5 cellular contexts compared by ENCODE assay signal in the genomic region with DNA sequence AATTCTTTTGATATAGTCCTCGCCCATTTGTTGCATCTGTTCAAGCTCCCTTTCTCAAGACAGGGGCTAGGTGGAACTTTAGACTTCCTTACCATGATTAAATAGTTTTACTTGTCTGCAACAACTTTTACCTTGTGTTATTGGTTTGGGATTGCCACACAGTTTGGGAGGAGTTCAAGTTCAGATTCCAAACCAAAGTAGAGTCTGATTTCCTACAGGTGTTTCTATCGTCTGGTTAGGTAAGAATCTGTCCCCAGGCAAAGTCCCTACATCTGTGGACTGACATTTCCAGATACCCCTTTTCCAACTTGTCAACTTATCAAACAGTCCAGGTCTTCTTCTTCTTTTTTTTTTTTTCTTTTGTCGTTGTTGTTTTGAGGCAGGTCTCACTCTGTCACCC.
"Had no signal": no experiment of that assay in that cellular context is flagged by ENCODE, and none has a peak within 500 bp of the region (broad histone marks: within the 10 kb centered on the region; RNA-seq: fewer than 3 reads in every experiment).

No MANE protein-coding gene starts in this region.

- H3K27ac ChIP-seq: HL-60 had no signal

- H3K4me3 ChIP-seq: K562 had no signal

- ATAC-seq: K562 had no signal

- FAIRE-seq: HTR-8/SVneo, K562 had no signal

- DNase-seq: IMR-90, KBM-7 had no signal
